Comparison of ENCODE assay signal across 8 cellular contexts in the genomic region with DNA sequence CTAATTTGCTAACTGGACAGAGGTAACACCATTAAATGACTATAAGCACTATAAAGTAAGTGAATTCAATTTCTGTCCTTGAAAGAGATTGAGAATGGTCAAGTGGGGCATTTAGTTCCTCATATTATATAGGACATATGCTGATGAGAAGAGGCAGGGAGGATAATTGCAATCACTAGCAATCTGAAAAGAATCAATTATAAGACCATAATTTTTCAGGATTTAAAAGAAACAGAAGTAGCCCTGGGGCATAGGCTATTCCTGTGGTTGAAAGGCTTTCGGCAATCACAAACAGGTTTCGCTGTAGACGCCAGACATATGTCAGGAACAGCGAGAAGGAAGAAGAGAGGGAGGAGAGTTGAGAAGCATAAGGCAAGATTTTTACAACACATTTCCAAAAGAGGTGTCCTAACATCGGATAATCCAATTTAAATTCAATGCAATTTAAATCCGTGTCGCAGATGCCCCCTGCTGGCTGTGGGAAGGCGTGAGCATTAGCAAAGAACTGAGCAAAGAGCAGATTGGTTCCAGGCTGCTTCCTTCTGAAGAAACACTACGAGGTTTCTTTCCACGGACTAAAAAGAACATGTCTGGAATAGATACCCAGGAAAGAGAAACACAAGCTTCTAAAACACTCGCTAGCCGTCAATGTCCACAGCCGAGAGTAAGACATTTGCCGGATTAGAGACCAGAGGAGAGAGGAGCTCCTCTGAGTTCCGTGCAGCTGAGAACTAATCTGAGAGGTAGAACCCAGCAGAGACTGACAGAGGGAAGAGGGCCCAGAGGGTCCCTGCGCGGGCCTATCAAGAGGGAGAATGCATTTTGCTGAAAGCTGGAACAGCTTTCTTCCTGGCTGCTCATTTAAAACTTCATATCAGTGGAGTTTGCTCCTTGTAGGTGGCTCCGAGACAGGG. TPM values are rescaled to one million over a fixed set of nuclear protein-coding genes. Genes with fewer than 3 reads are reported as not detected.
A peak's percentile ranks its signal among the peaks of the same experiment; 100 is the strongest.
DNase-seq lines count a peak whose midpoint lies in the region; ATAC-seq and TF ChIP-seq lines count a peak whose summit lies in the region.

No MANE protein-coding gene starts in this region.

- 34 to 41% (median 38%) methylated on average over 18 of the region's 18 CpGs for WGBS in heart left ventricle, 4 donors

- CTCF ChIA-PET in PC-9 (lab: Charles Lee) = interaction anchor here (1.0 to 1.5 kb wide), 2 partner anchors 296 to 321 kb away, joined by 5 to 6 read pairs; no protein-coding TSS in a partner anchor

- TF ChIP-seq CTCF in GM12864 (IDR thresholded peaks at IDR 0.05; ENCODE audit: low read depth, low read length, missing control alignments) = peak; percentile 86
- peak; percentile 91 for TF ChIP-seq CTCF in PC-9 (conservative IDR thresholded peaks at IDR 0.05)
- TF ChIP-seq CTCF in heart left ventricle (IDR thresholded peaks at IDR 0.05) = peak; percentile 72 to 93 (median 86)

- BruUV-seq in PC-9 (replicated peaks; lab: Mats Ljungman, UMichigan) = no TSS peak

- POLR2A ChIA-PET in PC-9 (lab: Charles Lee; ENCODE audit: unreplicated experiment) = no interaction called here

- H3K4me1 ChIP-seq in Karpas-422 (ENCODE audit: low read length) (peaks cover 25% of the 10 kb centered on the region), PC-9 (replicated peaks; ENCODE audit: insufficient read depth) (no peaks in the 10 kb centered on the region), heart left ventricle (peaks cover 0 to 35% (median 6%) of the 10 kb centered on the region in 12 donors)

- intact Hi-C loops in PC-9 (cut with micrococcal nuclease; ENCODE audit: unreplicated experiment) = loop anchor here (1.0 to 5.0 kb wide), 5 partner anchors 104 to 326 kb away; no protein-coding TSS in a partner anchor
- intact Hi-C loops in heart left ventricle (cut with DNase I) = loop anchor here (1.0 to 10.0 kb wide), 15 partner anchors 100 to 326 kb away; a partner anchor contains a TSS

- no peak overlapping the region for H3K4me3 ChIP-seq in GM12864 (ENCODE audit: low read depth, low read length)
- H3K4me3 ChIP-seq in Karpas-422 (ENCODE audit: low read length) = no peak overlapping the region
- peak overlapping the region; percentile 34; the same call in 1 of the 2 replicates for H3K4me3 ChIP-seq in PC-9
- peak overlapping the region in 6 of 12 donors; percentile 4 to 42 (median 27) for H3K4me3 ChIP-seq in heart left ventricle

- H3K9me3 ChIP-seq in Karpas-422 (ENCODE audit: low read length) (no peaks in the 10 kb centered on the region), PC-9 (ENCODE audit: insufficient read depth, low read depth) (no peaks in the 10 kb centered on the region), heart left ventricle (no peaks in the 10 kb centered on the region)

- H3K36me3 ChIP-seq in Karpas-422 (ENCODE audit: insufficient read depth, low read length) = no peaks in the 10 kb centered on the region
- no peaks in the 10 kb centered on the region for H3K36me3 ChIP-seq in PC-9 (ENCODE audit: low read depth)
- no peaks in the 10 kb centered on the region for H3K36me3 ChIP-seq in heart left ventricle

- no peaks in the 10 kb centered on the region for H3K27me3 ChIP-seq in Karpas-422 (ENCODE audit: low read length)
- H3K27me3 ChIP-seq in PC-9 (ENCODE audit: insufficient read depth, low read depth) = no peaks in the 10 kb centered on the region
- no peaks in the 10 kb centered on the region for H3K27me3 ChIP-seq in heart left ventricle

- ATAC-seq in heart left ventricle (peak in 3 of 4 donors; percentile 72 to 84 (median 75)), HG02571 (IDR thresholded peaks at IDR 0.05; ENCODE audit: unreplicated experiment) (no peak)

- H3K9me2 ChIP-seq in Karpas-422 (replicated peaks; ENCODE audit: insufficient read depth, low read length) = no peaks in the 10 kb centered on the region
- no peaks in the 10 kb centered on the region for H3K9me2 ChIP-seq in PC-9 (ENCODE audit: insufficient read depth)

- H3K9ac ChIP-seq in Karpas-422 (ENCODE audit: low read length) = no peak overlapping the region

- H3K27ac ChIP-seq in Karpas-422 (ENCODE audit: low read length) (no peak overlapping the region), PC-9 (no peak overlapping the region), heart left ventricle (peak overlapping the region in 8 of 12 donors; percentile 9 to 74 (median 58))

- TF ChIP-seq POLR2A in heart left ventricle (IDR thresholded peaks at IDR 0.05) = no peak

- H3F3A ChIP-seq in PC-9 (ENCODE audit: insufficient read depth, low read depth) = no peaks in the 10 kb centered on the region

- H2AFZ ChIP-seq in Karpas-422 (ENCODE audit: low read length) (no peak overlapping the region), PC-9 (peak overlapping the region; percentile 83)

- H4K20me1 ChIP-seq in Karpas-422 (ENCODE audit: insufficient read depth, low read depth, low read length) = no peaks in the 10 kb centered on the region
- no peaks in the 10 kb centered on the region for H4K20me1 ChIP-seq in PC-9 (ENCODE audit: insufficient read depth)

- H3K79me2 ChIP-seq in Karpas-422 (ENCODE audit: low read length) = no peaks in the 10 kb centered on the region
- no peaks in the 10 kb centered on the region for H3K79me2 ChIP-seq in PC-9 (ENCODE audit: low read depth)

- no peak overlapping the region for H3K4me2 ChIP-seq in Karpas-422 (ENCODE audit: low read depth, low read length, poor library complexity, severe bottlenecking)
- peak overlapping the region; percentile 61 for H3K4me2 ChIP-seq in PC-9

- DNase-seq in GM12864 (ENCODE audit: low read depth) = peak; percentile 2
- DNase-seq in Karpas-422 = peak; percentile 82
- DNase-seq in PC-9 = peak; percentile 32 to 40
- DNase-seq in activated naive CD4-positive, alpha-beta T cell treated with anti-CD3 and anti-CD28 coated beads, Interleukin-2, amount 50 U/mL, for 16 hours = peak; percentile 28
- DNase-seq in heart left ventricle = peak; percentile 61 to 75 (median 64)
- DNase-seq in putamen (ENCODE audit: low spot score) = peak; percentile 57
- DNase-seq in NCI-H1930 (lab: John Stamatoyannopoulos, UW) = no peak

RNA-seq across cellular contexts. Expression of a gene that starts 27.9 kb away (rescaled TPM):
- total RNA-seq in Karpas-422 (2014; rRNA removed; shearing (Covaris generic); ENCODE audit: low replicate concordance) = 4.5 and 27.0 TPM in 2 replicates
- total RNA-seq in PC-9 (2021) (3.6 and 6.6 TPM in 2 replicates), heart left ventricle (100 to 1,000 TPM; 137 to 439 (median 218) TPM)
- 10 to 100 TPM; 63.3 to 90.2 TPM for polyA plus RNA-seq in heart left ventricle

Comparison
In these comparisons a context has a peak if more than half of its experiments do, and no peak if none do; other contexts are left out.
1. DNase-seq: peak in GM12864 (single experiment), Karpas-422 (single experiment), PC-9 (2 of 2), activated naive CD4-positive, alpha-beta T cell treated with anti-CD3 and anti-CD28 coated beads, Interleukin-2, amount 50 U/mL, for 16 hours (single experiment), heart left ventricle (5 of 5) and putamen (single experiment); none in NCI-H1930 (0 of 2).
2. H3K27ac ChIP-seq: peak in heart left ventricle (8 of 12); none in Karpas-422 (single experiment) and PC-9 (single experiment).
3. Peak in every context shown above with its lines, with median percentiles within 50 percentile points of each other: CTCF ChIP-seq.